In the genomic region with DNA sequence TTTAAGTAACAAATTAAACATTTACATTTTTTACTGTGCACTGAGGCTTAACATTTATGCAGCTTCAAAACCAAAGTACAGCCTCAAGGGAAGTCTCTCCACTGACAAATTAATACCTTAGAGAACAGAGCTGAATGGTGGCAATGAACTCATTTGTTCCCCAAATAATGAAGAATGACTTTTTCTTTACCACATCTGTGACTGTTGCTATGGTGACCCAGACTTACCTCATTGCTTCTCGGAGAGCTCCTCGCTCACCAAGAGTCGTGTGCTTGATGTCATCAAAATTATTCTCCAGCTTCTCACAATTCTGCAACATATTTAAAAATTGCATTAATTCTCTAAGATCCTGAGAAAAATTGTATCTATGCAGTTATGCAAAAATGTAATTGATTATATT, we compare ENCODE assay signal across 14 cellular contexts.
DNase-seq lines count a peak whose midpoint lies in the region; ATAC-seq and TF ChIP-seq lines count a peak whose summit lies in the region.
"Had no signal": no experiment of that assay in that cellular context is flagged by ENCODE, and none has a peak within 500 bp of the region (broad histone marks: within the 10 kb centered on the region; RNA-seq: fewer than 3 reads in every experiment).

No MANE protein-coding gene starts in this region.

- 85 to 88% (median 86%) methylated on average over 3 of the region's 3 CpGs for WGBS in psoas muscle, 3 donors

- H3K4me1 Mint-ChIP-seq in naive thymus-derived CD8-positive, alpha-beta T cell: peaks cover 0 to 11% (median 8%) of the 10 kb centered on the region in 4 donors

- no peaks in the 10 kb centered on the region for H3K4me1 ChIP-seq in psoas muscle
- H3K4me1 ChIP-seq: thyroid gland had no signal

- ATAC-seq in GM18868 (IDR thresholded peaks at IDR 0.05; ENCODE audit: unreplicated experiment) (peak; percentile 96), HG02884 (IDR thresholded peaks at IDR 0.05; ENCODE audit: unreplicated experiment) (peak; percentile 73), GM19023 (IDR thresholded peaks at IDR 0.05; ENCODE audit: unreplicated experiment) (no peak), psoas muscle (no peak)
- peak; percentile 49 to 69 for ATAC-seq in naive thymus-derived CD8-positive, alpha-beta T cell

- peak; percentile 62 to 72 for DNase-seq in NCI-H1930 (lab: John Stamatoyannopoulos, UW)
- peak in 4 of 10 donors; percentile 1 to 34 (median 20) for DNase-seq in naive thymus-derived CD8-positive, alpha-beta T cell
- no peak for DNase-seq in NCI-H146 (lab: John Stamatoyannopoulos, UW)
- DNase-seq in psoas muscle: no peak
- DNase-seq in NCI-H2196 treated with DMSO at 0.1 percent for 48 hours (lab: John Stamatoyannopoulos, UW; ENCODE audit: unreplicated experiment): no peak
- DNase-seq: activated CD4-positive, alpha-beta T cell treated with anti-CD3 and anti-CD28 coated beads, Interleukin-2, amount 50 U/mL, for 48 hours; amniotic stem cell; effector CD4-positive, alpha-beta T cell; HFFc6; mesenchymal stem cell; thyroid gland had no signal

- H3K4me3 Mint-ChIP-seq in naive thymus-derived CD8-positive, alpha-beta T cell: no peak overlapping the region
- H3K4me3 Mint-ChIP-seq: HFFc6 had no signal

- H3K9me3 Mint-ChIP-seq in naive thymus-derived CD8-positive, alpha-beta T cell: no peaks in the 10 kb centered on the region
- H3K9me3 Mint-ChIP-seq: HFFc6 had no signal

- no peaks in the 10 kb centered on the region for H3K9me3 ChIP-seq in psoas muscle
- H3K9me3 ChIP-seq: thyroid gland had no signal

- H3K27ac ChIP-seq in psoas muscle: no peak overlapping the region
- H3K27ac ChIP-seq: thyroid gland had no signal

- peaks cover 0 to 4% of the 10 kb centered on the region in 2 donors for H3K36me3 ChIP-seq in psoas muscle (ENCODE audit: insufficient read depth in 1 of 2, low read depth in 1 of 2)
- H3K36me3 ChIP-seq: thyroid gland had no signal

- H3K4me3 ChIP-seq in psoas muscle: no peak overlapping the region
- H3K4me3 ChIP-seq: thyroid gland had no signal

- H3K27me3 Mint-ChIP-seq in naive thymus-derived CD8-positive, alpha-beta T cell: no peaks in the 10 kb centered on the region

- peaks cover 0 to 31% (median 10%) of the 10 kb centered on the region in 3 donors for H3K36me3 Mint-ChIP-seq in naive thymus-derived CD8-positive, alpha-beta T cell

- intact Hi-C loops in psoas muscle (cut with DNase I): no loop called here

- no peaks in the 10 kb centered on the region for H3K27me3 ChIP-seq in psoas muscle (ENCODE audit: insufficient read depth in 3 of 3, low read length in 2 of 3)
- H3K27me3 ChIP-seq: thyroid gland had no signal

- no peak for TF ChIP-seq CTCF in psoas muscle (IDR thresholded peaks at IDR 0.05)

- no peak overlapping the region for H3K27ac Mint-ChIP-seq in naive thymus-derived CD8-positive, alpha-beta T cell
- H3K27ac Mint-ChIP-seq: HFFc6 had no signal

- POLR2A ChIA-PET in naive thymus-derived CD8-positive, alpha-beta T cell (lab: Charles Lee): no interaction called here

Comparison
In these comparisons a context has a peak if more than half of its experiments do, and no peak if none do; other contexts are left out.
1. ATAC-seq: peak in GM18868 (single experiment), HG02884 (single experiment) and naive thymus-derived CD8-positive, alpha-beta T cell (2 of 2); none in GM19023 (single experiment) and psoas muscle (0 of 4).
2. DNase-seq: peak in NCI-H1930 (2 of 2); none in NCI-H146 (single experiment), psoas muscle (0 of 2) and NCI-H2196 treated with DMSO at 0.1 percent for 48 hours (single experiment).